8 cellular contexts compared by ENCODE assay signal in the genomic region with DNA sequence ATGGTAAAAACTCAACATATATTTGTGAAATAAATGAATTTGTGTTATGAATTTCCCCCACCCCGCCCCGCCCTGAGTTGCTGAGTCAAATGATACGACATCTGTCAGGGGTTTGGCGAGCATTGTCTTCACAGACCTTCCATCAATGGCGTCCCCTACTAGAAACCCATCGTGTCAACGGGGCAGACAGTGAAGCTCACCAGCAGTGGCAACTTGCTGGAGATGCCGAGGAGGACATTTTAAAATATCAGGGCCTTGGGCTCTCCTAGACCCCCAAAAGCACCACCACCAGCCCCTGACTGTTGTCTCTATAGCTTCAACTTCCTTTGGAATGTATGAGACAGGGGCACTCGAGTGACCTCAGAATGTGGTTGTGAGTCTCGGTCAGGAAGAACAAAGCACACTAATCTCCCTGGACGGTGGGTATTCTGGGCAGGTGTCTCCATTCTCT. TPM values are rescaled to one million over a fixed set of nuclear protein-coding genes. Genes with fewer than 3 reads are reported as not detected.
DNase-seq lines count a peak whose midpoint lies in the region; ATAC-seq and TF ChIP-seq lines count a peak whose summit lies in the region.

No MANE protein-coding gene starts in this region.

- CTCF ChIA-PET in BJ (lab: Yijun Ruan, JAX), result interaction anchor here (0.5 to 3.4 kb wide), 7 partner anchors 10 to 76 kb away, joined by 3 to 16 read pairs (median 3); a partner anchor contains a TSS

- DNase-seq in BJ (ENCODE audit: low read depth) (no peak), glutamatergic neuron (no peak), retinal pigment epithelial cell (ENCODE audit: low read depth) (no peak)
- DNase-seq in activated CD8-positive, alpha-beta memory T cell treated with anti-CD3 and anti-CD28 coated beads for 24 hours, result peak; percentile 75

- H3K27me3 ChIP-seq in BJ (ENCODE audit: control insufficient read depth, insufficient read depth, low read length) (no peaks in the 10 kb centered on the region), HUES6 (ENCODE audit: control insufficient read depth, insufficient read depth, low read length) (no peaks in the 10 kb centered on the region)

- peaks cover 19% of the 10 kb centered on the region for H3K36me3 ChIP-seq in BJ (ENCODE audit: control insufficient read depth, insufficient read depth, low read length)
- H3K36me3 ChIP-seq in HUES6 (ENCODE audit: control insufficient read depth, insufficient read depth, low read length), result peaks cover 25% of the 10 kb centered on the region

- H3K9ac ChIP-seq in HUES6 (ENCODE audit: low read length), result peak overlapping the region; percentile 75

- peaks cover 9% of the 10 kb centered on the region; the same call in 1 of the 2 replicates for H3K4me1 ChIP-seq in HUES6 (ENCODE audit: control insufficient read depth, insufficient read depth, low read length)

- no peak for TF ChIP-seq CTCF in BJ (IDR thresholded peaks at IDR 0.05; ENCODE audit: insufficient read depth, low read depth, low read length)
- TF ChIP-seq CTCF in glutamatergic neuron (IDR thresholded peaks at IDR 0.05; ENCODE audit: partially characterized antibody, unreplicated experiment), result no peak
- TF ChIP-seq CTCF in retinal pigment epithelial cell (conservative IDR thresholded peaks at IDR 0.05; ENCODE audit: low read depth, low read length), result no peak

- peaks cover 14% of the 10 kb centered on the region for H3K4me1 Mint-ChIP-seq in glutamatergic neuron (ENCODE audit: low read depth, unreplicated experiment)

- no peaks in the 10 kb centered on the region for H3K9me3 ChIP-seq in HUES6 (ENCODE audit: control insufficient read depth, insufficient read depth, low read depth, low read length)

- ATAC-seq in GM19023 (IDR thresholded peaks at IDR 0.05; ENCODE audit: unreplicated experiment) (no peak), GM18858 (IDR thresholded peaks at IDR 0.05; ENCODE audit: unreplicated experiment) (no peak), HG02852 (IDR thresholded peaks at IDR 0.05; ENCODE audit: unreplicated experiment) (no peak)

- H3K27ac ChIP-seq in HUES6 (ENCODE audit: low read depth, low read length), result no peak overlapping the region; the same call in 1 of the 2 replicates

- POLR2A ChIA-PET in BJ (lab: Charles Lee), result interaction anchor here (0.6 kb wide), 1 partner anchor 14 kb away, joined by 3 read pairs; no protein-coding TSS in a partner anchor

- H3K36me3 Mint-ChIP-seq in glutamatergic neuron (ENCODE audit: unreplicated experiment), result no peaks in the 10 kb centered on the region

- H3K27me3 Mint-ChIP-seq in glutamatergic neuron (ENCODE audit: unreplicated experiment), result peaks cover 9% of the 10 kb centered on the region

- peak overlapping the region; percentile 96 for H3K4me3 Mint-ChIP-seq in glutamatergic neuron (ENCODE audit: unreplicated experiment)

- peak overlapping the region; percentile 77 for H3K4me3 ChIP-seq in BJ (ENCODE audit: low read depth, low read length)
- H3K4me3 ChIP-seq in HUES6 (ENCODE audit: low read depth, low read length), result peak overlapping the region; percentile 91
- peak overlapping the region; percentile 94 for H3K4me3 ChIP-seq in retinal pigment epithelial cell (ENCODE audit: low read length)

- H3K9me3 Mint-ChIP-seq in glutamatergic neuron (ENCODE audit: unreplicated experiment), result peaks cover 13% of the 10 kb centered on the region

- peak overlapping the region; percentile 97 for H3K27ac Mint-ChIP-seq in glutamatergic neuron (ENCODE audit: unreplicated experiment)

RNA-seq across cellular contexts. Expression of a gene that starts 0.8 kb away (rescaled TPM):
- polyA plus RNA-seq in BJ (2011; rRNA removed), result 37.8 and 51.0 TPM in 2 replicates
- 23.9 and 30.7 TPM in 2 replicates for polyA minus RNA-seq in BJ (2011; rRNA and poly(A)+ RNA removed)
- 104 TPM for total RNA-seq in glutamatergic neuron (ENCODE audit: unreplicated experiment)

RNA-seq across cellular contexts. Expression of a gene that starts 14.2 kb away (rescaled TPM):
- 13.6 and 15.7 TPM in 2 replicates for polyA plus RNA-seq in BJ (2011; rRNA removed)
- 4.8 and 5.6 TPM in 2 replicates for polyA minus RNA-seq in BJ (2011; rRNA and poly(A)+ RNA removed)
- 17.4 TPM for total RNA-seq in glutamatergic neuron (ENCODE audit: unreplicated experiment)

RNA-seq across cellular contexts. Expression of a gene that starts 18.8 kb away (rescaled TPM):
- polyA plus RNA-seq in BJ (2011; rRNA removed), result 76.2 and 97.1 TPM in 2 replicates
- polyA minus RNA-seq in BJ (2011; rRNA and poly(A)+ RNA removed), result 50.7 and 110 TPM in 2 replicates
- 28.2 TPM for total RNA-seq in glutamatergic neuron (ENCODE audit: unreplicated experiment)

RNA-seq across cellular contexts. Expression of a gene that starts 25.8 kb away (rescaled TPM):
- 61.5 and 76.6 TPM in 2 replicates for polyA plus RNA-seq in BJ (2011; rRNA removed)
- 44.5 and 67.7 TPM in 2 replicates for polyA minus RNA-seq in BJ (2011; rRNA and poly(A)+ RNA removed)
- total RNA-seq in glutamatergic neuron (ENCODE audit: unreplicated experiment), result 40.7 TPM

RNA-seq across cellular contexts. Expression of a gene that starts 26.6 kb away (rescaled TPM):
- not detected in 2 replicates for polyA plus RNA-seq in BJ (2011; rRNA removed)
- not detected in 2 replicates for polyA minus RNA-seq in BJ (2011; rRNA and poly(A)+ RNA removed)
- total RNA-seq in glutamatergic neuron (ENCODE audit: unreplicated experiment), result 1.0 TPM
